ENCODE assay signal across 13 cellular contexts in the genomic region with DNA sequence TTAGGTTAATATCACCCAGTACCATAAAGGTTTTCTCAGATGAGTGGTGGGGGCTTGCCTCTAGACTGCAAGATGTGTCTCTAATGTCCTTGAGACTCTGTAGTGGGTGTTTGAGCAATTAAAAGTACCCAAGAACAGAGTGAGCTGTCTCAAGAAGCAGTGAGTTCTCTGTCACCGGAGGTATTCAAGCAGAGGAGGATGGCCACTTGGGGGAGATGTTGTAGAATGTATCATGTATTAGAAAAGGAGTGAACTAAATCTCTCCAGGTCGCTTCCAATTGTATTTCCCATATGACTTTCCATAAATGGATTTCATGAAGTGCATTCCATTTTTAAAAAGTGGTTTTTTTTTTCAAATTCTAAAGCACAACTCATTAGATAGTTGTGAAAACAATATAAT. TPM values are rescaled to one million over a fixed set of nuclear protein-coding genes. Genes with fewer than 3 reads are reported as not detected.
DNase-seq lines count a peak whose midpoint lies in the region; ATAC-seq, FAIRE-seq and TF ChIP-seq lines count a peak whose summit lies in the region.
"Had no signal": no experiment of that assay in that cellular context is flagged by ENCODE, and none has a peak within 500 bp of the region (broad histone marks: within the 10 kb centered on the region; RNA-seq: fewer than 3 reads in every experiment).

No MANE protein-coding gene starts in this region.

- POLR2A ChIA-PET in A549 (lab: Yijun Ruan, JAX) = no interaction called here

- H3K36me3 Mint-ChIP-seq in activated naive CD4-positive, alpha-beta T cell treated with anti-CD3 and anti-CD28 coated beads, Interleukin-2, amount 50 U/mL, for 72 hours = no peaks in the 10 kb centered on the region
- no peaks in the 10 kb centered on the region for H3K36me3 Mint-ChIP-seq in effector memory CD8-positive, alpha-beta T cell (ENCODE audit: insufficient read depth)
- H3K36me3 Mint-ChIP-seq: CD14-positive monocyte had no signal

- DNase-seq in A549 (ENCODE audit: low read depth in 1 of 2, low spot score in 1 of 2) (peak in 1 of 2 experiments; percentile 47), GM10266 (ENCODE audit: extremely low spot score) (no peak), RWPE2 (ENCODE audit: low spot score) (no peak), globus pallidus (ENCODE audit: low spot score) (no peak), AG08396 (ENCODE audit: low spot score) (no peak)
- DNase-seq in activated naive CD4-positive, alpha-beta T cell treated with anti-CD3 and anti-CD28 coated beads, Interleukin-2, amount 50 U/mL, for 72 hours (ENCODE audit: low spot score in 2 of 2) = no peak
- DNase-seq in effector memory CD8-positive, alpha-beta T cell = no peak
- DNase-seq: activated B cell treated with CpG ODN at 0.5 μM for 24 hours; central memory CD4-positive, alpha-beta T cell had no signal

- no peaks in the 10 kb centered on the region for H3K27me3 ChIP-seq in RWPE2 (ENCODE audit: insufficient read depth, poor library complexity, severe bottlenecking)

- no peaks in the 10 kb centered on the region for H3K9me3 Mint-ChIP-seq in activated naive CD4-positive, alpha-beta T cell treated with anti-CD3 and anti-CD28 coated beads, Interleukin-2, amount 50 U/mL, for 72 hours
- no peaks in the 10 kb centered on the region for H3K9me3 Mint-ChIP-seq in effector memory CD8-positive, alpha-beta T cell
- H3K9me3 Mint-ChIP-seq: CD14-positive monocyte had no signal

- no peak for TF ChIP-seq EP300 in A549 (IDR thresholded peaks at IDR 0.05)

- no peak for TF ChIP-seq POLR2A in A549 (IDR thresholded peaks at IDR 0.05; ENCODE audit: low read length)

- H3K27ac ChIP-seq in A549 (no peak overlapping the region), RWPE2 (ENCODE audit: poor library complexity, severe bottlenecking) (no peak overlapping the region)

- no peaks in the 10 kb centered on the region for H3K4me1 ChIP-seq in A549
- H3K4me1 ChIP-seq in RWPE2 (ENCODE audit: insufficient read depth, poor library complexity, severe bottlenecking) = no peaks in the 10 kb centered on the region

- TF ChIP-seq RAD21 in A549 (conservative IDR thresholded peaks at IDR 0.05 in 1 of 2, IDR thresholded peaks at IDR 0.05 in 1 of 2) = peak; percentile 61 to 67

- CTCF ChIA-PET in A549 (lab: Yijun Ruan, JAX) = interaction anchor here (0.6 kb wide), 1 partner anchor 168 kb away, joined by 3 read pairs; no protein-coding TSS in a partner anchor

- H3K36me3 ChIP-seq in RWPE2 (ENCODE audit: low read depth) = no peaks in the 10 kb centered on the region

- H3K9me3 ChIP-seq in A549 = no peaks in the 10 kb centered on the region
- no peaks in the 10 kb centered on the region for H3K9me3 ChIP-seq in RWPE2 (ENCODE audit: severe bottlenecking)

- ATAC-seq in A549 = peak in 1 of 2 experiments; percentile 60; a peak in 3 of 6 replicates
- ATAC-seq in RWPE2 (ENCODE audit: low read depth) = no peak
- ATAC-seq in activated naive CD4-positive, alpha-beta T cell treated with anti-CD3 and anti-CD28 coated beads, Interleukin-2, amount 50 U/mL, for 72 hours = no peak
- ATAC-seq in effector memory CD8-positive, alpha-beta T cell (replicated peaks) = no peak
- ATAC-seq: GM12878 had no signal

- FAIRE-seq in A549 (lab: Jason Lieb, UNC) (no peak), islet of Langerhans (lab: Jason Lieb, UNC) (peak; percentile 60)
- FAIRE-seq: GM12878 had no signal

- no peaks in the 10 kb centered on the region for H3K4me1 Mint-ChIP-seq in effector memory CD8-positive, alpha-beta T cell (ENCODE audit: low read depth in 2 of 2)
- H3K4me1 Mint-ChIP-seq: activated B cell treated with CpG ODN at 0.5 μM for 24 hours, CD14-positive monocyte had no signal

- peaks cover 25 to 28% of the 10 kb centered on the region in 2 donors for H3K27me3 Mint-ChIP-seq in effector memory CD8-positive, alpha-beta T cell

- no peak overlapping the region for H3K4me2 ChIP-seq in A549

- H3K4me3 ChIP-seq in A549 (no peak overlapping the region), RWPE2 (ENCODE audit: severe bottlenecking) (no peak overlapping the region)
- H3K4me3 ChIP-seq: GM12878 had no signal

- WGBS in A549 (ENCODE audit: missing lambda C conversion rate) = 20% methylated on average over 2 of the region's 2 CpGs

- TF ChIP-seq CTCF in A549 (IDR thresholded peaks at IDR 0.05) (peak; percentile 53), GM10266 (IDR thresholded peaks at IDR 0.05; ENCODE audit: control insufficient read depth, insufficient read depth, low read depth, missing control alignments) (peak; percentile 13), RWPE2 (IDR thresholded peaks at IDR 0.05; ENCODE audit: poor library complexity, severe bottlenecking) (peak; percentile 38)

- H3K4me3 Mint-ChIP-seq in effector memory CD8-positive, alpha-beta T cell = no peak overlapping the region
- H3K4me3 Mint-ChIP-seq: activated B cell treated with CpG ODN at 0.5 μM for 24 hours, CD14-positive monocyte had no signal

- H3K27ac Mint-ChIP-seq in activated naive CD4-positive, alpha-beta T cell treated with anti-CD3 and anti-CD28 coated beads, Interleukin-2, amount 50 U/mL, for 72 hours = no peak overlapping the region
- H3K27ac Mint-ChIP-seq in effector memory CD8-positive, alpha-beta T cell = no peak overlapping the region
- H3K27ac Mint-ChIP-seq: activated B cell treated with CpG ODN at 0.5 μM for 24 hours, CD14-positive monocyte had no signal

TF ChIP-seq in A549, 52 proteins besides CTCF, POLR2A, EP300 and RAD21 (continues in another document):
- TF ChIP-seq, protein P1, sequence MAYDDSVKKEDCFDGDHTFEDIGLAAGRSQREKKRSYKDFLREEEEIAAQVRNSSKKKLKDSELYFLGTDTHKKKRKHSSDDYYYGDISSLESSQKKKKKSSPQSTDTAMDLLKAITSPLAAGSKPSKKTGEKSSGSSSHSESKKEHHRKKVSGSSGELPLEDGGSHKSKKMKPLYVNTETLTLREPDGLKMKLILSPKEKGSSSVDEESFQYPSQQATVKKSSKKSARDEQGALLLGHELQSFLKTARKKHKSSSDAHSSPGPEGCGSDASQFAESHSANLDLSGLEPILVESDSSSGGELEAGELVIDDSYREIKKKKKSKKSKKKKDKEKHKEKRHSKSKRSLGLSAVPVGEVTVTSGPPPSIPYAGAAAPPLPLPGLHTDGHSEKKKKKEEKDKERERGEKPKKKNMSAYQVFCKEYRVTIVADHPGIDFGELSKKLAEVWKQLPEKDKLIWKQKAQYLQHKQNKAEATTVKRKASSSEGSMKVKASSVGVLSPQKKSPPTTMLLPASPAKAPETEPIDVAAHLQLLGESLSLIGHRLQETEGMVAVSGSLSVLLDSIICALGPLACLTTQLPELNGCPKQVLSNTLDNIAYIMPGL (CRISPR knock-in tag; IDR thresholded peaks at IDR 0.05; ENCODE audit: borderline replicate concordance) = no peak
- TF ChIP-seq CHD2 (IDR thresholded peaks at IDR 0.05; ENCODE audit: low read length, partially characterized antibody) (no peak), CBX8 (IDR thresholded peaks at IDR 0.05) (no peak), CBX2 (IDR thresholded peaks at IDR 0.05; ENCODE audit: borderline replicate concordance, low read depth) (no peak), HOXA7 (CRISPR knock-in tag; IDR thresholded peaks at IDR 0.05) (no peak), HOXB13 (CRISPR knock-in tag; IDR thresholded peaks at IDR 0.05; ENCODE audit: low read depth) (no peak), ZFP36 (IDR thresholded peaks at IDR 0.05; ENCODE audit: borderline replicate concordance, partially characterized antibody) (peak; percentile 38), SMC3 (IDR thresholded peaks at IDR 0.05) (peak; percentile 70)
- TF ChIP-seq, protein P2, sequence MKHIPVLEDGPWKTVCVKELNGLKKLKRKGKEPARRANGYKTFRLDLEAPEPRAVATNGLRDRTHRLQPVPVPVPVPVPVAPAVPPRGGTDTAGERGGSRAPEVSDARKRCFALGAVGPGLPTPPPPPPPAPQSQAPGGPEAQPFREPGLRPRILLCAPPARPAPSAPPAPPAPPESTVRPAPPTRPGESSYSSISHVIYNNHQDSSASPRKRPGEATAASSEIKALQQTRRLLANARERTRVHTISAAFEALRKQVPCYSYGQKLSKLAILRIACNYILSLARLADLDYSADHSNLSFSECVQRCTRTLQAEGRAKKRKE (CRISPR knock-in tag; IDR thresholded peaks at IDR 0.05; ENCODE audit: low read depth) = no peak
- TF ChIP-seq, protein P3, sequence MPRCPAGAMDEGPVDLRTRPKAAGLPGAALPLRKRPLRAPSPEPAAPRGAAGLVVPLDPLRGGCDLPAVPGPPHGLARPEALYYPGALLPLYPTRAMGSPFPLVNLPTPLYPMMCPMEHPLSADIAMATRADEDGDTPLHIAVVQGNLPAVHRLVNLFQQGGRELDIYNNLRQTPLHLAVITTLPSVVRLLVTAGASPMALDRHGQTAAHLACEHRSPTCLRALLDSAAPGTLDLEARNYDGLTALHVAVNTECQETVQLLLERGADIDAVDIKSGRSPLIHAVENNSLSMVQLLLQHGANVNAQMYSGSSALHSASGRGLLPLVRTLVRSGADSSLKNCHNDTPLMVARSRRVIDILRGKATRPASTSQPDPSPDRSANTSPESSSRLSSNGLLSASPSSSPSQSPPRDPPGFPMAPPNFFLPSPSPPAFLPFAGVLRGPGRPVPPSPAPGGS (IDR thresholded peaks at IDR 0.05) = no peak
- TF ChIP-seq, protein P4, sequence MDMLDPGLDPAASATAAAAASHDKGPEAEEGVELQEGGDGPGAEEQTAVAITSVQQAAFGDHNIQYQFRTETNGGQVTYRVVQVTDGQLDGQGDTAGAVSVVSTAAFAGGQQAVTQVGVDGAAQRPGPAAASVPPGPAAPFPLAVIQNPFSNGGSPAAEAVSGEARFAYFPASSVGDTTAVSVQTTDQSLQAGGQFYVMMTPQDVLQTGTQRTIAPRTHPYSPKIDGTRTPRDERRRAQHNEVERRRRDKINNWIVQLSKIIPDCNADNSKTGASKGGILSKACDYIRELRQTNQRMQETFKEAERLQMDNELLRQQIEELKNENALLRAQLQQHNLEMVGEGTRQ (IDR thresholded peaks at IDR 0.05) = no peak
- TF ChIP-seq, protein P5, sequence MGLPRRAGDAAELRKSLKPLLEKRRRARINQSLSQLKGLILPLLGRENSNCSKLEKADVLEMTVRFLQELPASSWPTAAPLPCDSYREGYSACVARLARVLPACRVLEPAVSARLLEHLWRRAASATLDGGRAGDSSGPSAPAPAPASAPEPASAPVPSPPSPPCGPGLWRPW (IDR thresholded peaks at IDR 0.05) = no peak

RNA-seq across cellular contexts. Expression of a gene that starts 35.0 kb away (rescaled TPM):
- polyA plus RNA-seq in A549 (2011; rRNA removed) (0.04 and 0.05 TPM in 2 replicates), A549 (2017; fragmentation: RNase III; extraction: RNeasy Plus Mini Kit Qiagen cat#74134 plus additional on column Dnase treatment) (0.03 TPM in 2 of 3 replicates, not detected in the other)
- polyA plus RNA-seq in A549 (2012; cell fraction: cytosol; rRNA removed) = not detected in 2 replicates
- not detected in 2 replicates for polyA plus RNA-seq in A549 (2012; cell fraction: nucleus; rRNA removed)
- 0.58 TPM in 1 of 2 replicates, not detected in the other for polyA minus RNA-seq in A549 (2011; rRNA and poly(A)+ RNA removed)
- total RNA-seq in activated naive CD4-positive, alpha-beta T cell treated with anti-CD3 and anti-CD28 coated beads, Interleukin-2, amount 50 U/mL, for 72 hours = not detected
- total RNA-seq: activated B cell treated with CpG ODN at 0.5 μM for 24 hours, GM12878, RPMI7951 had no signal
- polyA plus RNA-seq: CD14-positive monocyte had no signal
